ENCODE assay signal across 19 cellular contexts in the genomic region with DNA sequence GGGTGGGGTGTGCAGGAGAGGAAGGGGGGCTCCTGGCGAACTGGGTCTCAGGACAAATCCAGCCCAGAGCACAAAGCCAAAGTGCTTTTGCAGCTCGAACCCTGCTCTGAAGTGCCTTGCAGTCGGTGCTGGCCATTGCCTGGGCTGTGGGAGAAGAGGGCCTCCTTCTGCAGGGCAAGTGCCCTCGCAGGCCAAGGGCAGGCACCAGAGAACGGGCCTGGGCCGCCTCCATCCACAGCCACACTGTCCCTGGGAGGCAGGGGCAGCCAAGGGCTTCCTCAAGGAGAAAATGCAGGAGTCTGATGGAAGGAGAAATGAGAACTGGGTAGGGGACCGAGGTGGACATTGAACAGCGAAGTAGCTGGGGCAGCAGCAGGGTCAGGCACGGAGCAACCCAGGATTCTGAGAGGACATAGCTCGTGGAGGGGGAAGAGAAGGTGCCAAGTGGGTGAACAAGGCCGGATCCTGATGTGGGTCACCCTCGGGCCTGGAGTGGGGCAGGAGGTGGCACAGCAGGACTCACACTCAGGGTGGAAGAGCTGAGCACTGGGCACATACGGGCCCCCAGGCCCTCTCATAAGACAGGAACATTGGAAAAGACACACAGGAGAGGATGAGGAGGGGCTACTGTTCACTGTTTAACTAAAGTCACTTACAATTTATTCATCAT.
DNase-seq lines count a peak whose midpoint lies in the region; ATAC-seq and TF ChIP-seq lines count a peak whose summit lies in the region.
"Had no signal": no experiment of that assay in that cellular context is flagged by ENCODE, and none has a peak within 500 bp of the region (broad histone marks: within the 10 kb centered on the region; RNA-seq: fewer than 3 reads in every experiment).

No MANE protein-coding gene starts in this region.

- no peak overlapping the region for H4K91ac ChIP-seq in neuronal stem cell (ENCODE audit: low read depth, low read length, poor library complexity)

- POLR2A ChIA-PET in HEK293T (lab: Yijun Ruan, JAX): no interaction called here

- intact Hi-C loops in natural killer cell (cut with micrococcal nuclease): no loop called here

- peaks cover 0 to 4% of the 10 kb centered on the region in 2 donors for H3K27me3 Mint-ChIP-seq in natural killer cell treated with Interleukin-12 subunit alpha and Interleukin-12 subunit beta and Interleukin-15 and Interleukin-18, amount 100 ng/mL, for 72 hours
- no peaks in the 10 kb centered on the region for H3K27me3 Mint-ChIP-seq in natural killer cell (ENCODE audit: low read depth in 2 of 2)
- no peaks in the 10 kb centered on the region for H3K27me3 Mint-ChIP-seq in stimulated activated memory B cell treated with anti-CD40 and anti-IgM and Interleukin-4, amounts not matched to agents 10 μg/mL and 1 μg/mL and 100 μg/mL, for 72 hours
- H3K27me3 Mint-ChIP-seq: CD4-positive, alpha-beta memory T cell had no signal

- H3K4me1 ChIP-seq in neuronal stem cell (ENCODE audit: control insufficient read depth in 2 of 2, insufficient read depth in 1 of 2, low read depth in 1 of 2, low read length in 2 of 2): no peaks in the 10 kb centered on the region
- H3K4me1 ChIP-seq: A549 had no signal

- no peaks in the 10 kb centered on the region for H3K9me3 ChIP-seq in neuronal stem cell (replicated peaks in 1 of 2; ENCODE audit: control insufficient read depth in 2 of 2, insufficient read depth in 1 of 2, low read depth in 1 of 2, low read length in 2 of 2)
- H3K9me3 ChIP-seq: A549 had no signal

- H3K14ac ChIP-seq in neuronal stem cell (ENCODE audit: low read length): peak overlapping the region; percentile 21

- no peak overlapping the region for H3K9ac ChIP-seq in neuronal stem cell (ENCODE audit: low read depth, low read length, poor library complexity)

- peak overlapping the region; percentile 76 for H3K18ac ChIP-seq in neuronal stem cell (ENCODE audit: low read length)

- H2BK12ac ChIP-seq in neuronal stem cell (ENCODE audit: low read length): peak overlapping the region; percentile 41

- H2AFZ ChIP-seq in neuronal stem cell (ENCODE audit: low read length): no peak overlapping the region

- H2BK15ac ChIP-seq in neuronal stem cell (ENCODE audit: low read length): peak overlapping the region; percentile 17

- no peaks in the 10 kb centered on the region for H3K79me1 ChIP-seq in neuronal stem cell (ENCODE audit: low read depth, low read length)

- H3K4ac ChIP-seq in neuronal stem cell (ENCODE audit: low read length): no peak overlapping the region

- H3K36me3 ChIP-seq in neuronal stem cell (replicated peaks in 1 of 2; ENCODE audit: control insufficient read depth in 2 of 2, insufficient read depth in 2 of 2, low read length in 2 of 2): no peaks in the 10 kb centered on the region

- no peaks in the 10 kb centered on the region for H3K9me3 Mint-ChIP-seq in natural killer cell treated with Interleukin-12 subunit alpha and Interleukin-12 subunit beta and Interleukin-15 and Interleukin-18, amount 100 ng/mL, for 72 hours
- no peaks in the 10 kb centered on the region for H3K9me3 Mint-ChIP-seq in natural killer cell
- no peaks in the 10 kb centered on the region for H3K9me3 Mint-ChIP-seq in stimulated activated memory B cell treated with anti-CD40 and anti-IgM and Interleukin-4, amounts not matched to agents 10 μg/mL and 1 μg/mL and 100 μg/mL, for 72 hours

- WGBS in neuronal stem cell (ENCODE audit: extremely low coverage in 2 of 2, insufficient read length in 2 of 2, insufficient replicate concordance in 1 of 2), 2 donors: no CpG with 5 or more reads among the region's 13 CpGs

- no peaks in the 10 kb centered on the region for H3K4me1 Mint-ChIP-seq in natural killer cell treated with Interleukin-12 subunit alpha and Interleukin-12 subunit beta and Interleukin-15 and Interleukin-18, amount 100 ng/mL, for 72 hours (ENCODE audit: low read depth in 2 of 2)
- H3K4me1 Mint-ChIP-seq in natural killer cell: no peaks in the 10 kb centered on the region
- no peaks in the 10 kb centered on the region for H3K4me1 Mint-ChIP-seq in stimulated activated memory B cell treated with anti-CD40 and anti-IgM and Interleukin-4, amounts not matched to agents 10 μg/mL and 1 μg/mL and 100 μg/mL, for 72 hours
- H3K4me1 Mint-ChIP-seq: CD14-positive monocyte; CD4-positive, alpha-beta memory T cell had no signal

- no peak overlapping the region for H3K4me3 Mint-ChIP-seq in natural killer cell treated with Interleukin-12 subunit alpha and Interleukin-12 subunit beta and Interleukin-15 and Interleukin-18, amount 100 ng/mL, for 72 hours
- no peak overlapping the region for H3K4me3 Mint-ChIP-seq in natural killer cell
- H3K4me3 Mint-ChIP-seq in stimulated activated memory B cell treated with anti-CD40 and anti-IgM and Interleukin-4, amounts not matched to agents 10 μg/mL and 1 μg/mL and 100 μg/mL, for 72 hours: no peak overlapping the region
- H3K4me3 Mint-ChIP-seq: CD14-positive monocyte had no signal

- H3K23ac ChIP-seq in neuronal stem cell (ENCODE audit: low read depth, low read length, poor library complexity): peak overlapping the region; percentile 43

- peak overlapping the region; percentile 66 for H2BK5ac ChIP-seq in neuronal stem cell (ENCODE audit: low read length)

- H3K4me2 ChIP-seq in neuronal stem cell (ENCODE audit: insufficient read depth, low read length, poor library complexity, severe bottlenecking): no peak overlapping the region
- H3K4me2 ChIP-seq: A549 had no signal

- H2AK5ac ChIP-seq in neuronal stem cell (ENCODE audit: low read depth, low read length): peak overlapping the region; percentile 75

- H3K4me3 ChIP-seq in neuronal stem cell (ENCODE audit: low read length in 2 of 2): no peak overlapping the region
- H3K4me3 ChIP-seq: A549 had no signal

- H3K36me3 Mint-ChIP-seq in natural killer cell treated with Interleukin-12 subunit alpha and Interleukin-12 subunit beta and Interleukin-15 and Interleukin-18, amount 100 ng/mL, for 72 hours: no peaks in the 10 kb centered on the region
- no peaks in the 10 kb centered on the region for H3K36me3 Mint-ChIP-seq in natural killer cell
- H3K36me3 Mint-ChIP-seq in stimulated activated memory B cell treated with anti-CD40 and anti-IgM and Interleukin-4, amounts not matched to agents 10 μg/mL and 1 μg/mL and 100 μg/mL, for 72 hours: no peaks in the 10 kb centered on the region
- H3K36me3 Mint-ChIP-seq: CD14-positive monocyte; CD4-positive, alpha-beta memory T cell had no signal

- H3K27me3 ChIP-seq in neuronal stem cell (ENCODE audit: control insufficient read depth in 3 of 3, insufficient read depth in 3 of 3, low read depth in 1 of 3, low read length in 3 of 3): no peaks in the 10 kb centered on the region

- no peak overlapping the region for H4K8ac ChIP-seq in neuronal stem cell (ENCODE audit: low read depth, low read length)

- H3K27ac Mint-ChIP-seq in natural killer cell treated with Interleukin-12 subunit alpha and Interleukin-12 subunit beta and Interleukin-15 and Interleukin-18, amount 100 ng/mL, for 72 hours: no peak overlapping the region
- no peak overlapping the region for H3K27ac Mint-ChIP-seq in natural killer cell
- H3K27ac Mint-ChIP-seq in stimulated activated memory B cell treated with anti-CD40 and anti-IgM and Interleukin-4, amounts not matched to agents 10 μg/mL and 1 μg/mL and 100 μg/mL, for 72 hours: no peak overlapping the region
- H3K27ac Mint-ChIP-seq: CD14-positive monocyte; CD4-positive, alpha-beta memory T cell had no signal

- no peak overlapping the region for H3K27ac ChIP-seq in neuronal stem cell (replicated peaks; ENCODE audit: low read length)
- H3K27ac ChIP-seq: 22Rv1, A549 had no signal

- CTCF ChIA-PET in HEK293T (lab: Yijun Ruan, JAX): no interaction called here

- no peak overlapping the region for H2BK120ac ChIP-seq in neuronal stem cell (ENCODE audit: low read depth, low read length)

- peak; percentile 41 for DNase-seq in natural killer cell treated with Interleukin-12 subunit alpha and Interleukin-12 subunit beta and Interleukin-15 and Interleukin-18, amount 100 ng/mL, for 72 hours (ENCODE audit: low spot score)
- no peak for DNase-seq in natural killer cell
- no peak for DNase-seq in neuronal stem cell (ENCODE audit: low spot score)
- no peak for DNase-seq in HEK293T (ENCODE audit: extremely low spot score)
- DNase-seq: AML-193; CD4-positive, alpha-beta memory T cell; DMS153; DMS79; GDM1; GOT3; H7; IMR-90 had no signal

- ATAC-seq in natural killer cell treated with Interleukin-12 subunit alpha and Interleukin-12 subunit beta and Interleukin-15 and Interleukin-18, amount 100 ng/mL, for 72 hours: peak; percentile 28 to 48
- ATAC-seq in natural killer cell (no peak), SK-N-SH treated with all-trans-retinoic acid at 6 μM for 48 hours (no peak), GM19467 (IDR thresholded peaks at IDR 0.05; ENCODE audit: unreplicated experiment) (no peak)
- peak; percentile 28 for ATAC-seq in stimulated activated memory B cell treated with anti-CD40 and anti-IgM and Interleukin-4, amounts not matched to agents 10 μg/mL and 1 μg/mL and 100 μg/mL, for 72 hours
- ATAC-seq: A549, HCT116 had no signal

- TF ChIP-seq CTCF in natural killer cell (IDR thresholded peaks at IDR 0.05): no peak

TF ChIP-seq in HEK293T, 16 proteins besides CTCF, POLR2A, EP300 and RAD21 (continues in another document):
- TF ChIP-seq FOXK2 (IDR thresholded peaks at IDR 0.05) (no peak), LEF1 (IDR thresholded peaks at IDR 0.05; ENCODE audit: borderline replicate concordance) (no peak), ELF4 (IDR thresholded peaks at IDR 0.05) (no peak), NFRKB (IDR thresholded peaks at IDR 0.05) (no peak), SP1 (IDR thresholded peaks at IDR 0.05) (no peak), ZNF384 (IDR thresholded peaks at IDR 0.05) (no peak), FOXA1 (IDR thresholded peaks at IDR 0.05) (no peak)

Comparison
In these comparisons a context has a peak if more than half of its experiments do, and no peak if none do; other contexts are left out.
1. ATAC-seq: peak in natural killer cell treated with Interleukin-12 subunit alpha and Interleukin-12 subunit beta and Interleukin-15 and Interleukin-18, amount 100 ng/mL, for 72 hours (2 of 2) and stimulated activated memory B cell treated with anti-CD40 and anti-IgM and Interleukin-4, amounts not matched to agents 10 μg/mL and 1 μg/mL and 100 μg/mL, for 72 hours (single experiment); none in natural killer cell (0 of 3), SK-N-SH treated with all-trans-retinoic acid at 6 μM for 48 hours (single experiment) and GM19467 (single experiment).